8 cellular contexts compared by ENCODE assay signal in genomic region chr17:76240461-76241204, GRCh38. TPM values are rescaled to one million over a fixed set of nuclear protein-coding genes. Genes with fewer than 3 reads are reported as not detected.
DNase-seq lines count a peak whose midpoint lies in the region; FAIRE-seq and TF ChIP-seq lines count a peak whose summit lies in the region.

TSS of gene RNF157 (minus strand) at chr17:76240493. CDS start at chr17:76240240, 253 bp downstream.

- H3K27me3 ChIP-seq in AG04450 (ENCODE audit: control insufficient read depth, insufficient read depth, low read length) (peaks cover 53% of the 10 kb centered on the region), HUES48 (ENCODE audit: control insufficient read depth, insufficient read depth, low read length) (peaks cover 57% of the 10 kb centered on the region), astrocyte (ENCODE audit: insufficient read depth, low read length) (peaks cover 47% of the 10 kb centered on the region), hepatocyte (peaks cover 8% of the 10 kb centered on the region)

- H3K4me3 ChIP-seq in AG04450 (ENCODE audit: low read depth, low read length) (peak within 1 kb of the TSS; percentile 65), HUES48 (ENCODE audit: low read depth, low read length) (peak within 1 kb of the TSS; percentile 69), astrocyte (ENCODE audit: insufficient read depth, low read depth, low read length) (peak within 1 kb of the TSS; percentile 66), hepatocyte (peak within 1 kb of the TSS; percentile 72)

- peak within 1 kb of the TSS; percentile 60 for H3K9ac ChIP-seq in HUES48 (ENCODE audit: low read depth, low read length)
- H3K9ac ChIP-seq in astrocyte (ENCODE audit: low read length): peak within 1 kb of the TSS; percentile 67

- CTCF ChIA-PET in AG04450 (lab: Charles Lee): interaction anchor here (0.7 kb wide), 1 partner anchor 39 kb away, joined by 4 read pairs; no protein-coding TSS in a partner anchor

- FAIRE-seq in astrocyte (lab: Jason Lieb, UNC): no peak

- no peak for TF ChIP-seq CTCF in AG04450 (IDR thresholded peaks at IDR 0.05; ENCODE audit: low read depth, low read length)
- no peak for TF ChIP-seq CTCF in astrocyte (IDR thresholded peaks at IDR 0.05; ENCODE audit: insufficient read depth, low read depth, low read length)
- no peak for TF ChIP-seq CTCF in hepatocyte (IDR thresholded peaks at IDR 0.05; ENCODE audit: poor library complexity)

- TF ChIP-seq POLR2A in GM19193 (IDR thresholded peaks at IDR 0.05; ENCODE audit: extremely low read depth, insufficient read depth, insufficient read length): peak; percentile 24

- H3K36me3 ChIP-seq in HUES48 (ENCODE audit: control insufficient read depth, insufficient read depth, low read length) (no peaks in the 10 kb centered on the region), astrocyte (ENCODE audit: insufficient read depth, low read length) (no peaks in the 10 kb centered on the region), hepatocyte (replicated peaks; ENCODE audit: insufficient read depth, low read depth) (no peaks in the 10 kb centered on the region)

- no peak within 1 kb of the TSS for H3K27ac ChIP-seq in AG04450 (ENCODE audit: low read depth, low read length)
- no peak within 1 kb of the TSS for H3K27ac ChIP-seq in HUES48 (ENCODE audit: low read depth, low read length)
- H3K27ac ChIP-seq in astrocyte (ENCODE audit: low read depth, low read length): no peak within 1 kb of the TSS
- peak within 1 kb of the TSS; percentile 78 for H3K27ac ChIP-seq in hepatocyte

- H2AFZ ChIP-seq in astrocyte (ENCODE audit: low read depth, low read length) (peak within 1 kb of the TSS; percentile 85), hepatocyte (peak within 1 kb of the TSS; percentile 93)

- no peaks in the 10 kb centered on the region for H3K36me3 Mint-ChIP-seq in astrocyte (ENCODE audit: low read depth, unreplicated experiment)

- H3K4me1 Mint-ChIP-seq in astrocyte (ENCODE audit: low read depth, unreplicated experiment): no peaks in the 10 kb centered on the region

- H3K9me2 ChIP-seq in hepatocyte (replicated peaks; ENCODE audit: insufficient read depth): no peaks in the 10 kb centered on the region

- no peaks in the 10 kb centered on the region for H3K79me2 ChIP-seq in astrocyte (ENCODE audit: insufficient read depth, low read length)
- H3K79me2 ChIP-seq in hepatocyte: peaks cover 5% of the 10 kb centered on the region

- H3K4me1 ChIP-seq in HUES48 (ENCODE audit: control insufficient read depth, insufficient read depth, low read length) (no peaks in the 10 kb centered on the region), astrocyte (ENCODE audit: insufficient read depth, low read length) (peaks cover 4% of the 10 kb centered on the region), hepatocyte (ENCODE audit: insufficient read depth) (peaks cover 12% of the 10 kb centered on the region)

- H4K20me1 ChIP-seq in astrocyte (ENCODE audit: insufficient read depth, low read length) (no peaks in the 10 kb centered on the region), hepatocyte (ENCODE audit: insufficient read depth, poor library complexity, severe bottlenecking) (no peaks in the 10 kb centered on the region)

- POLR2A ChIA-PET in AG04450 (lab: Yijun Ruan, JAX): interaction anchor here (0.5 to 1.0 kb wide), 3 partner anchors 24 to 455 kb away, joined by 3 to 8 read pairs (median 3); partner anchors contain the start of gene UBALD2

- no peak within 1 kb of the TSS for H3K27ac Mint-ChIP-seq in astrocyte (ENCODE audit: unreplicated experiment)

- H3K9me3 ChIP-seq in AG04450 (ENCODE audit: control insufficient read depth, insufficient read depth, low read length) (no peaks in the 10 kb centered on the region), HUES48 (ENCODE audit: control insufficient read depth, insufficient read depth, low read length) (no peaks in the 10 kb centered on the region), astrocyte (ENCODE audit: insufficient read depth, low read depth, low read length) (no peaks in the 10 kb centered on the region), hepatocyte (ENCODE audit: low read depth) (no peaks in the 10 kb centered on the region)

- no peak for DNase-seq in AG04450 (ENCODE audit: low read depth, low spot score)
- peak; percentile 52 to 76 (median 59) for DNase-seq in T-helper 1 cell
- DNase-seq in astrocyte (ENCODE audit: low read depth): peak; percentile 27
- DNase-seq in hepatocyte (ENCODE audit: low spot score): peak; percentile 84
- DNase-seq in putamen (ENCODE audit: low spot score): peak; percentile 81
- no peak for DNase-seq in NCI-H187 treated with DMSO at 0.1 percent for 48 hours (lab: John Stamatoyannopoulos, UW)

- H3K4me2 ChIP-seq in astrocyte (ENCODE audit: low read length) (peak within 1 kb of the TSS; percentile 96), hepatocyte (peak within 1 kb of the TSS; percentile 95)

- H3K27me3 Mint-ChIP-seq in astrocyte (ENCODE audit: low read depth, unreplicated experiment): peaks cover 51% of the 10 kb centered on the region

- WGBS in hepatocyte (ENCODE audit: low lambda C conversion rate, missing lambda C conversion rate): 1% methylated on average over 44 of the region's 102 CpGs

- H3K4me3 Mint-ChIP-seq in astrocyte (ENCODE audit: unreplicated experiment): peak within 1 kb of the TSS; percentile 82

- H3K9me3 Mint-ChIP-seq in astrocyte (ENCODE audit: unreplicated experiment): no peaks in the 10 kb centered on the region

RNA-seq across cellular contexts. Expression of gene RNF157, which starts in this region (rescaled TPM):
- polyA plus RNA-seq in AG04450 (2011; rRNA removed) (1.6 and 1.8 TPM in 2 replicates), hepatocyte (4.8 and 5.0 TPM in 2 replicates)
- 2.3 and 3.0 TPM in 2 replicates for polyA minus RNA-seq in AG04450 (2011; rRNA and poly(A)+ RNA removed)
- total RNA-seq in astrocyte (1.4 and 1.8 TPM in 2 replicates), hepatocyte (8.6 and 8.9 TPM in 2 replicates)

Comparison
In these comparisons a context has a peak if more than half of its experiments do, and no peak if none do; other contexts are left out.
1. DNase-seq: peak in T-helper 1 cell (5 of 5), astrocyte (single experiment), hepatocyte (single experiment) and putamen (single experiment); none in AG04450 (single experiment) and NCI-H187 treated with DMSO at 0.1 percent for 48 hours (single experiment).
2. Peak in every context shown above with its lines, with median percentiles within 50 percentile points of each other: H3K4me3 ChIP-seq.